In genomic region chr2:168404764-168405163, GRCh38 we compare ENCODE assay signal across 26 cellular contexts. TPM values are rescaled to one million over a fixed set of nuclear protein-coding genes. Genes with fewer than 3 reads are reported as not detected.
A peak's percentile ranks its signal among the peaks of the same experiment; 100 is the strongest.
DNase-seq lines count a peak whose midpoint lies in the region; ATAC-seq, FAIRE-seq and TF ChIP-seq lines count a peak whose summit lies in the region.
"Had no signal": no experiment of that assay in that cellular context is flagged by ENCODE, and none has a peak within 500 bp of the region (broad histone marks: within the 10 kb centered on the region; RNA-seq: fewer than 3 reads in every experiment).

No MANE protein-coding gene starts in this region.

- peaks cover 0 to 2% of the 10 kb centered on the region in 2 donors for H3K4me1 ChIP-seq in small intestine (ENCODE audit: control insufficient read depth in 2 of 2, insufficient read depth in 1 of 2, low read depth in 1 of 2, low read length in 1 of 2)

- H3K27ac ChIP-seq in small intestine (ENCODE audit: low read depth in 1 of 2, low read length in 1 of 2) (no peak overlapping the region), coronary artery (no peak overlapping the region)
- H3K27ac ChIP-seq: GM23248, SJCRH30 had no signal

- in situ Hi-C loops in SK-MEL-5 (cut with HindIII; ENCODE audit: low pct_unique_long_range_greater_than_20kb, low sequenced_read_pairs): no loop called here

- intact Hi-C loops in left colon (cut with DNase I, micrococcal nuclease): no loop called here

- DNase-seq in HuH-7.5 (ENCODE audit: low spot score) (peak; percentile 9), SK-MEL-5 (ENCODE audit: low read depth, low spot score) (peak; percentile 5), left colon (no peak), small intestine (peak; percentile 75), GF-D8 (lab: John Stamatoyannopoulos, UW) (no peak), coronary artery (ENCODE audit: low spot score) (no peak)
- DNase-seq: C1 segment of cervical spinal cord; CD4-positive, alpha-beta memory T cell; COR-L47; GM23248; H7; NCI-H1092; NCI-H1417 treated with DMSO at 0.1 percent for 48 hours; NCI-H1694 treated with DMSO at 0.1 percent for 48 hours; NCI-H2081 treated with DMSO at 0.1 percent for 48 hours; NCI-H2171 treated with DMSO at 0.1 percent for 48 hours; NCI-H345; NCI-H510A treated with DMSO at 0.1 percent for 48 hours; NCI-H774; SJCRH30 had no signal

- H3K4me3 ChIP-seq in small intestine (ENCODE audit: low read depth in 1 of 2, low read length in 2 of 2): no peak overlapping the region
- H3K4me3 ChIP-seq in coronary artery: no peak overlapping the region
- H3K4me3 ChIP-seq: GM23248, SJCRH30 had no signal

- H3K36me3 ChIP-seq in small intestine (ENCODE audit: control insufficient read depth in 2 of 2, insufficient read depth in 2 of 2, low read length in 2 of 2): no peaks in the 10 kb centered on the region
- H3K36me3 ChIP-seq: SJCRH30 had no signal

- no peak for TF ChIP-seq CTCF in coronary artery (IDR thresholded peaks at IDR 0.05)

- 15 to 49% (median 36%) methylated on average over 2 of the region's 2 CpGs for WGBS in small intestine, 3 donors

- ATAC-seq in left colon (peak; percentile 86), GM18858 (IDR thresholded peaks at IDR 0.05; ENCODE audit: unreplicated experiment) (no peak), GM21529 (IDR thresholded peaks at IDR 0.05; ENCODE audit: unreplicated experiment) (no peak)

- H3K9me3 ChIP-seq in small intestine (ENCODE audit: control insufficient read depth, low read depth): no peaks in the 10 kb centered on the region

- no peak for FAIRE-seq in small intestine (lab: Jason Lieb, UNC)
- FAIRE-seq: G401.6, GM12891, GM19239, HTR-8/SVneo had no signal

- H3K27me3 ChIP-seq in small intestine (ENCODE audit: control insufficient read depth in 2 of 2, insufficient read depth in 2 of 2, low read length in 2 of 2): no peaks in the 10 kb centered on the region
- H3K27me3 ChIP-seq: SJCRH30 had no signal

RNA-seq across cellular contexts. Expression of gene CERS6, which starts 51.3 kb away (rescaled TPM):
- total RNA-seq in SK-MEL-5 (2014; rRNA removed; shearing (Covaris generic)): 20.2 and 20.3 TPM in 2 replicates
- 10.0 and 14.5 TPM in 2 replicates for polyA plus RNA-seq in SK-MEL-5 (2015; cell fraction: cytosol; rRNA removed)
- polyA plus RNA-seq in SK-MEL-5 (2015; cell fraction: nucleus; rRNA removed): 6.2 and 8.1 TPM in 2 replicates
- total RNA-seq in left colon: 10 to 100 TPM; 64.4 to 67.2 TPM
- 10 to 100 TPM in 1 of 3 donors, 1 to 10 TPM in 2; 6.8 to 35.6 (median 8.3) TPM for polyA plus RNA-seq in small intestine

Comparison
In these comparisons a context has a peak if more than half of its experiments do, and no peak if none do; other contexts are left out.
1. DNase-seq: peak in HuH-7.5 (single experiment), SK-MEL-5 (single experiment) and small intestine (single experiment); none in left colon (0 of 2), GF-D8 (single experiment) and coronary artery (single experiment).